Comparison of ENCODE assay signal across 20 cellular contexts in genomic region chr2:112876257-112876970, GRCh38. TPM values are rescaled to one million over a fixed set of nuclear protein-coding genes. Genes with fewer than 3 reads are reported as not detected.
"Had no signal": no experiment of that assay in that cellular context is flagged by ENCODE, and none has a peak within 500 bp of the region (broad histone marks: within the 10 kb centered on the region; RNA-seq: fewer than 3 reads in every experiment).

No MANE protein-coding gene starts in this region.

- H3K4me2 ChIP-seq: hepatocyte had no signal

- H3K27me3 ChIP-seq: adrenal gland, hepatocyte, left lung had no signal

- H3K9me3 Mint-ChIP-seq: T-helper 2 cell treated with Interferon-gamma antibody and Interleukin-4, amounts not matched to agents 5 μg/mL and 100 μg/mL, for 36 hours had no signal

- H3K4me3 ChIP-seq: adrenal gland, hepatocyte, left lung, mucosa of descending colon had no signal

- FAIRE-seq: endothelial cell of umbilical vein had no signal

- H3K4me3 Mint-ChIP-seq: activated naive CD4-positive, alpha-beta T cell treated with anti-CD3 and anti-CD28 coated beads, Interleukin-2, amount 50 U/mL, for 24 hours; naive thymus-derived CD4-positive, alpha-beta T cell; T-helper 2 cell treated with Interferon-gamma antibody and Interleukin-4, amounts not matched to agents 5 μg/mL and 100 μg/mL, for 36 hours had no signal

- H3K79me2 ChIP-seq: hepatocyte had no signal

- H3K27ac ChIP-seq: adrenal gland, hepatocyte, left lung had no signal

- H2AFZ ChIP-seq: hepatocyte had no signal

- ATAC-seq: left lung; mucosa of descending colon; naive thymus-derived CD4-positive, alpha-beta T cell; stimulated activated naive CD8-positive, alpha-beta T cell treated with anti-CD3 and anti-CD28 coated beads, Interleukin-15, Interleukin-2, amounts not matched to agents 100 U/mL and 50 U/mL, for 24 hours had no signal

- H3K36me3 Mint-ChIP-seq: naive thymus-derived CD4-positive, alpha-beta T cell had no signal

- H3K36me3 ChIP-seq: adrenal gland, left lung had no signal

- H3K9me3 ChIP-seq: adrenal gland, left lung, mucosa of descending colon had no signal

- H3K27ac Mint-ChIP-seq: T-helper 2 cell treated with Interferon-gamma antibody and Interleukin-4, amounts not matched to agents 5 μg/mL and 100 μg/mL, for 36 hours had no signal

- DNase-seq: activated CD4-positive, alpha-beta T cell treated with anti-CD3 and anti-CD28 coated beads, Interleukin-2, amount 50 U/mL, for 4 hours; activated T-cell treated with anti-CD3 and anti-CD28 coated beads, Interleukin-2, amount 50 U/mL, for 1 hour; adrenal gland; cortex of kidney; effector CD4-positive, alpha-beta T cell; islet precursor cell; left lung; mucosa of descending colon; naive thymus-derived CD4-positive, alpha-beta T cell; retina; stimulated activated CD4-positive, alpha-beta T cell treated with anti-CD3 and anti-CD28 coated beads, Interleukin-15, amount 100 ng/mL, for 24 hours; stimulated activated CD4-positive, alpha-beta T cell treated with anti-CD3 and anti-CD28 coated beads, Interleukin-4, amount 100 ng/mL, for 1 hour; stimulated activated naive CD8-positive, alpha-beta T cell treated with anti-CD3 and anti-CD28 coated beads, Interleukin-15, Interleukin-2, amounts not matched to agents 100 U/mL and 50 U/mL, for 24 hours; trophoblast cell had no signal

RNA-seq across cellular contexts. Expression of gene IL37, which starts 34.6 kb away (rescaled TPM):
- total RNA-seq: adrenal gland; endothelial cell of umbilical vein; glomerular endothelial cell; hepatocyte; naive thymus-derived CD4-positive, alpha-beta T cell; skeletal muscle tissue had no signal
- polyA plus RNA-seq: adrenal gland; endothelial cell of umbilical vein; hepatocyte; naive thymus-derived CD4-positive, alpha-beta T cell had no signal

RNA-seq across cellular contexts. Expression of gene IL1B, which starts 39.8 kb away (rescaled TPM):
- total RNA-seq: endothelial cell of umbilical vein had no signal
- polyA plus RNA-seq: naive thymus-derived CD4-positive, alpha-beta T cell had no signal
